12 cellular contexts compared by ENCODE assay signal in genomic region chr1:107940178-107940577, GRCh38.
"Had no signal": no experiment of that assay in that cellular context is flagged by ENCODE, and none has a peak within 500 bp of the region (broad histone marks: within the 10 kb centered on the region; RNA-seq: fewer than 3 reads in every experiment).

No MANE protein-coding gene starts in this region.

- H3K36me3 ChIP-seq: ovary, stomach, thoracic aorta had no signal

- H3K4me3 ChIP-seq: ovary, skin epidermis, stomach, thoracic aorta had no signal

- H3K9me3 ChIP-seq: ovary, stomach, thoracic aorta had no signal

- H3K27me3 ChIP-seq: ovary, stomach had no signal

- H3K27ac ChIP-seq: ovary had no signal

- ATAC-seq: activated T-helper 17 cell treated with anti-CD3 and anti-CD28 coated beads, Interleukin-2, amount 50 U/mL, for 72 hours had no signal

- DNase-seq: activated B cell treated with CpG ODN at 0.5 μM for 24 hours; activated CD4-positive, alpha-beta T cell treated with anti-CD3 and anti-CD28 coated beads, Interleukin-2, amount 10 ng/mL, durations not matched to agents 24 days and 14 days; activated naive CD4-positive, alpha-beta T cell treated with anti-CD3 and anti-CD28 coated beads, Interleukin-2, amount 10 ng/mL, durations not matched to agents 7 days and 5 days; activated T-cell treated with anti-CD3 and anti-CD28 coated beads for 4 hours; erythroblast; glutamatergic neuron; ovary; stomach; T-helper 2 cell had no signal
